In the genomic region with DNA sequence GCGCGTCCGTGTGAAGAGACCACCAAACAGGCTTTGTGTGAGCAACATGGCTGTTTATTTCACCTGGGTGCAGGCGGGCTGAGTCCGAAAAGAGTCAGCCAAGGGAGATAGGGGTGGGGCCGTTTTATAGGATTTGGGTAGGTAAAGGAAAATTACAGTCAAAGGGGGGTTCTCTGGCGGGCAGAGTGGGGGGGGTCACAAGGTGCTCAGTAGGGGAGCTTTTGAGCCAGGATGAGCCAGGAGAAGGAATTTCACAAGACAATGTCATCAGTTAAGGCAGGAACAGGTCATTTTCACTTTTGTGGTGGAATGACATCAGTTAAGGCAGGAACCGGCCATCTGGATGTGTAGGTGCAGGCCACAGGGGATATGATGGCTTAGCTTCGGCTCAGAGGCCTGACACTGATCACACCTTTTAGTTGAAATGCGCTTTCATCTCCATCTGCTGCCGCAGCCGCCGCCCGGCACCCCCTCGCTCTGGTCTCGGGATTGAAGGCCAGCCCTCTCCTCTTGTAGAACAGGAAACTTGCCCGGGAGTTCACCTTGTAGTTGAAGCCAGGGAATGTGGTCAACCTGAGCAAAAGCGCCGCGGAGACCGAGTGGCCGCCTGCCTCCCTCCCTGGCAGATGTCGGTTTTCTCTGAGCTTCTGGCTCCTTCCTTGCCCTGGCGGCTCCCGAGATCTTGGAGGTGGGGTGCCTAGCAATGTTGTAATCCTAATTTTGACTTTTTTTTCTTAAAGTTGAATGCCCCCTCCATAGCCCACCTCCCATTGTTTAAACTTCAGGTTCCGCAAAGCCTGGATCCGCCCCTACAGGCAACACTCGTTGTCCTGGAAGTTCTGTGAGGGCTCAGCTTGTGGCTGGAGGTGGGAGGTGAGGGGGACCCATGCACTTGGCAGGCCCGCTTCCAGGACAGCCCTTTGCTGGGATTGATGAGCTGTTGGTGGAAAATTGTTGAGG, we compare ENCODE assay signal across 8 cellular contexts. TPM values are rescaled to one million over a fixed set of nuclear protein-coding genes. Genes with fewer than 3 reads are reported as not detected.
DNase-seq lines count a peak whose midpoint lies in the region; ATAC-seq and TF ChIP-seq lines count a peak whose summit lies in the region.
"Not testable (repeated sequence)": the region's sequence is repeated elsewhere in the genome, so short reads cannot be mapped to it uniquely, and the experiment has no call there.

No MANE protein-coding gene starts in this region.

- CTCF ChIA-PET in CD4-positive, alpha-beta T cell (lab: Charles Lee), result interaction anchor here (1.2 kb wide), 1 partner anchor 33 kb away, joined by 4 read pairs; a partner anchor contains a TSS

- peak overlapping the region; percentile 86 for H3K4me3 Mint-ChIP-seq in CD4-positive, alpha-beta T cell

- not testable (repeated sequence) for H3K4ac ChIP-seq in neuronal stem cell (ENCODE audit: low read length)

- H3K23ac ChIP-seq in neuronal stem cell (ENCODE audit: low read depth, low read length, poor library complexity), result peak overlapping the region; percentile 83

- H3K27ac ChIP-seq in CD4-positive, alpha-beta T cell (ENCODE audit: low read depth, low read length); SK-N-MC; neuronal stem cell (replicated peaks; ENCODE audit: low read length): not testable (repeated sequence)
- H3K27ac ChIP-seq in esophagus (ENCODE audit: low read depth in 2 of 2, low read length in 1 of 2) (peak overlapping the region; percentile 79 to 82), thoracic aorta (peak overlapping the region; percentile 52 to 68)

- intact Hi-C loops in CD4-positive, alpha-beta T cell (cut with DNase I, micrococcal nuclease); left colon (cut with DNase I, micrococcal nuclease): not testable (repeated sequence)

- H2BK15ac ChIP-seq in neuronal stem cell (ENCODE audit: low read length), result not testable (repeated sequence)

- H3K14ac ChIP-seq in neuronal stem cell (ENCODE audit: low read length), result not testable (repeated sequence)

- POLR2A ChIA-PET in CD4-positive, alpha-beta T cell (lab: Charles Lee), result interaction anchor here (1.0 to 5.0 kb wide), 7 partner anchors 9 to 87 kb away, joined by 3 to 42 read pairs (median 6); a partner anchor contains a TSS

- H4K8ac ChIP-seq in neuronal stem cell (ENCODE audit: low read depth, low read length), result not testable (repeated sequence)

- not testable (repeated sequence) for H3K9me3 ChIP-seq in CD4-positive, alpha-beta T cell (ENCODE audit: control insufficient read depth, low read length); SK-N-MC (ENCODE audit: low read depth, low read length); esophagus (ENCODE audit: control insufficient read depth in 2 of 2, insufficient read depth in 1 of 2, low read depth in 1 of 2, low read length in 1 of 2); neuronal stem cell (replicated peaks in 1 of 2; ENCODE audit: control insufficient read depth in 2 of 2, insufficient read depth in 1 of 2, low read depth in 1 of 2, low read length in 2 of 2); thoracic aorta

- H2BK12ac ChIP-seq in neuronal stem cell (ENCODE audit: low read length), result not testable (repeated sequence)

- H3K4me1 ChIP-seq in esophagus (ENCODE audit: control insufficient read depth in 2 of 2, insufficient read depth in 2 of 2, low read length in 1 of 2), result peaks cover 9 to 26% of the 10 kb centered on the region in 2 donors
- peaks cover 9 to 16% of the 10 kb centered on the region in 2 donors for H3K4me1 ChIP-seq in neuronal stem cell (ENCODE audit: control insufficient read depth in 2 of 2, insufficient read depth in 1 of 2, low read depth in 1 of 2, low read length in 2 of 2)
- H3K4me1 ChIP-seq in thoracic aorta (ENCODE audit: control insufficient read depth in 1 of 2, low read depth in 2 of 2), result peaks cover 27 to 54% of the 10 kb centered on the region in 2 donors

- DNase-seq in CD4-positive, alpha-beta T cell; SK-N-MC (ENCODE audit: low read depth, low spot score); neuronal stem cell (ENCODE audit: low spot score); thoracic aorta (ENCODE audit: low spot score): not testable (repeated sequence)
- DNase-seq in HuH-7 (ENCODE audit: low spot score) (peak; percentile 57), astrocyte of the cerebellum (ENCODE audit: low read depth) (peak; percentile 36), left colon (peak in 1 of 2 donors; percentile 53)

- H3K27me3 ChIP-seq in CD4-positive, alpha-beta T cell (ENCODE audit: control insufficient read depth, insufficient read depth, low read length); esophagus (ENCODE audit: control insufficient read depth in 1 of 2, insufficient read depth in 2 of 2, low read length in 2 of 2); neuronal stem cell (ENCODE audit: control insufficient read depth in 3 of 3, insufficient read depth in 3 of 3, low read depth in 1 of 3, low read length in 3 of 3); thoracic aorta (replicated peaks; ENCODE audit: insufficient read depth): not testable (repeated sequence)

- not testable (repeated sequence) for H3K36me3 Mint-ChIP-seq in CD4-positive, alpha-beta T cell (ENCODE audit: low read depth)

- H4K91ac ChIP-seq in neuronal stem cell (ENCODE audit: low read depth, low read length, poor library complexity), result not testable (repeated sequence)

- not testable (repeated sequence) for H3K9me3 Mint-ChIP-seq in CD4-positive, alpha-beta T cell

- peak overlapping the region; percentile 97 for H3K4me2 ChIP-seq in neuronal stem cell (ENCODE audit: insufficient read depth, low read length, poor library complexity, severe bottlenecking)

- H3K27me3 Mint-ChIP-seq in CD4-positive, alpha-beta T cell, result not testable (repeated sequence)

- H3K79me1 ChIP-seq in neuronal stem cell (ENCODE audit: low read depth, low read length), result not testable (repeated sequence)

- H3K9ac ChIP-seq in SK-N-MC (ENCODE audit: insufficient read length), result peak overlapping the region; percentile 54
- H3K9ac ChIP-seq in neuronal stem cell (ENCODE audit: low read depth, low read length, poor library complexity), result peak overlapping the region; percentile 94

- not testable (repeated sequence) for H3K4me1 Mint-ChIP-seq in CD4-positive, alpha-beta T cell (ENCODE audit: low read depth)

- peak overlapping the region; percentile 87 for H2AFZ ChIP-seq in neuronal stem cell (ENCODE audit: low read length)

- WGBS in esophagus, 2 donors, result 11 to 17% methylated on average over 29 of the region's 29 CpGs
- WGBS in neuronal stem cell (ENCODE audit: extremely low coverage in 2 of 2, insufficient read length in 2 of 2, insufficient replicate concordance in 1 of 2), 2 donors, result no CpG with 5 or more reads among the region's 29 CpGs

- not testable (repeated sequence) for TF ChIP-seq CTCF in CD4-positive, alpha-beta T cell (IDR thresholded peaks at IDR 0.05); astrocyte of the cerebellum (IDR thresholded peaks at IDR 0.05; ENCODE audit: low read depth, low read length, missing control alignments); thoracic aorta (IDR thresholded peaks at IDR 0.05)

- peak overlapping the region; percentile 78 for H3K4me3 ChIP-seq in SK-N-MC
- peak overlapping the region; percentile 64 for H3K4me3 ChIP-seq in astrocyte of the cerebellum (ENCODE audit: low read depth, low read length)
- peak overlapping the region; percentile 79 to 86 for H3K4me3 ChIP-seq in esophagus (ENCODE audit: low read depth in 1 of 2, low read length in 2 of 2)
- peak overlapping the region; percentile 56 to 88 for H3K4me3 ChIP-seq in neuronal stem cell (ENCODE audit: low read length in 2 of 2)
- H3K4me3 ChIP-seq in thoracic aorta, result peak overlapping the region; percentile 91

- not testable (repeated sequence) for H3K27ac Mint-ChIP-seq in CD4-positive, alpha-beta T cell

- peak overlapping the region; percentile 95 for H3K18ac ChIP-seq in neuronal stem cell (ENCODE audit: low read length)

- not testable (repeated sequence) for ATAC-seq in CD4-positive, alpha-beta T cell (ENCODE audit: poor library complexity); thoracic aorta (ENCODE audit: insufficient number of reproducible peaks, low FRiP score, low read depth)
- peak; percentile 34 for ATAC-seq in left colon

- not testable (repeated sequence) for H2BK5ac ChIP-seq in neuronal stem cell (ENCODE audit: low read length)

- not testable (repeated sequence) for H2AK5ac ChIP-seq in neuronal stem cell (ENCODE audit: low read depth, low read length)

- not testable (repeated sequence) for H2BK120ac ChIP-seq in neuronal stem cell (ENCODE audit: low read depth, low read length)

- H3K36me3 ChIP-seq in SK-N-MC (ENCODE audit: insufficient read depth, low read length); esophagus (ENCODE audit: control insufficient read depth in 2 of 2, insufficient read depth in 2 of 2, low read length in 1 of 2); neuronal stem cell (replicated peaks in 1 of 2; ENCODE audit: control insufficient read depth in 2 of 2, insufficient read depth in 2 of 2, low read length in 2 of 2); thoracic aorta: not testable (repeated sequence)

- in situ Hi-C loops in astrocyte of the cerebellum (cut with HindIII; ENCODE audit: low sequenced_read_pairs), result not testable (repeated sequence)

RNA-seq across cellular contexts. Expression of a gene that starts 0.9 kb away (rescaled TPM):
- total RNA-seq in CD4-positive, alpha-beta T cell, result under 1 TPM; 0.34 to 0.47 TPM
- polyA plus RNA-seq in esophagus, result 10 to 100 TPM; 62.5 to 90.7 TPM
- total RNA-seq in left colon, result 10 to 100 TPM; 59.3 to 67.3 TPM
- 9.9 TPM for polyA plus RNA-seq in neuronal stem cell (2013, experiment 1 of 2)
- 9.9 TPM for polyA plus RNA-seq in neuronal stem cell (2013, experiment 2 of 2)
- 10 to 100 TPM; 58.9 to 77.6 TPM for total RNA-seq in thoracic aorta

RNA-seq across cellular contexts. Expression of a gene that starts 33.2 kb away (rescaled TPM):
- total RNA-seq in CD4-positive, alpha-beta T cell, result 10 to 100 TPM; 63.7 to 69.8 TPM
- 100 to 1,000 TPM; 129 to 158 TPM for polyA plus RNA-seq in esophagus
- total RNA-seq in left colon (100 to 1,000 TPM; 186 to 202 TPM), thoracic aorta (100 to 1,000 TPM; 130 to 131 TPM)
- 466 TPM for polyA plus RNA-seq in neuronal stem cell (2013, experiment 1 of 2)
- polyA plus RNA-seq in neuronal stem cell (2013, experiment 2 of 2), result 474 TPM

Comparison
In these comparisons a context has a peak if more than half of its experiments do, and no peak if none do; other contexts are left out.
1. RNA of a gene that starts 0.9 kb away (total RNA-seq): 58.9 to 77.6 TPM in thoracic aorta and 59.3 to 67.3 TPM in left colon; 0.34 to 0.47 TPM in CD4-positive, alpha-beta T cell; every median in the first group is over 10 times any median in the second.
2. Peak in every context shown above with its lines, with median percentiles within 50 percentile points of each other: H3K4me3 ChIP-seq.